ENCODE assay signal across 29 cellular contexts in genomic region chr5:57304931-57305330, GRCh38.
"Had no signal": no experiment of that assay in that cellular context is flagged by ENCODE, and none has a peak within 500 bp of the region (broad histone marks: within the 10 kb centered on the region; RNA-seq: fewer than 3 reads in every experiment).

No MANE protein-coding gene starts in this region.

- DNase-seq: heart right ventricle; hippocampal formation; kidney glomerular epithelial cell; left cardiac atrium; lower lobe of right lung; mammary epithelial cell; mesendoderm; mucosa of descending colon; naive thymus-derived CD4-positive, alpha-beta T cell; nucleus accumbens; pancreas; posterior cingulate gyrus; retina; right cardiac atrium; stimulated activated CD4-positive, alpha-beta T cell treated with anti-CD3 and anti-CD28 coated beads, Interleukin-12 subunit alpha, Interleukin-12 subunit beta, amount 100 ng/mL, for 4 hours; stimulated activated CD4-positive, alpha-beta T cell treated with anti-CD3 and anti-CD28 coated beads, Interleukin-15, amount 100 ng/mL, for 24 hours; stimulated activated CD4-positive, alpha-beta T cell treated with anti-CD3 and anti-CD28 coated beads, Interleukin-2, amount 100 ng/mL, for 24 hours; stimulated activated CD4-positive, alpha-beta T cell treated with anti-CD3 and anti-CD28 coated beads, Interleukin-4, amount 100 ng/mL, for 1 hour; stimulated activated naive B cell treated with anti-CD40 and anti-IgM and Interleukin-4, amounts not matched to agents 10 μg/mL and 1 μg/mL and 100 μg/mL, for 72 hours; stimulated activated naive CD8-positive, alpha-beta T cell treated with anti-CD3 and anti-CD28 coated beads, Interleukin-15, Interleukin-2, amounts not matched to agents 100 U/mL and 50 U/mL, for 24 hours; stomach; testis; thyroid gland; transverse colon; upper lobe of left lung had no signal

- H3K4me1 ChIP-seq: heart right ventricle, lower lobe of right lung, pancreas, prostate gland, stomach, testis, thyroid gland, transverse colon, upper lobe of left lung had no signal

- H3K36me3 ChIP-seq: heart right ventricle, lower lobe of right lung, pancreas, prostate gland, stomach, thyroid gland, transverse colon, upper lobe of left lung had no signal

- H3K9me3 ChIP-seq: lower lobe of right lung, mucosa of descending colon, pancreas, prostate gland, testis, thyroid gland had no signal

- ATAC-seq: heart right ventricle; left cardiac atrium; left lobe of liver; lower lobe of right lung; mucosa of descending colon; naive thymus-derived CD4-positive, alpha-beta T cell; pancreas; right cardiac atrium; sciatic nerve; stimulated activated naive B cell treated with anti-CD40 and anti-IgM and Interleukin-4, amounts not matched to agents 10 μg/mL and 1 μg/mL and 100 μg/mL, for 72 hours; stimulated activated naive CD8-positive, alpha-beta T cell treated with anti-CD3 and anti-CD28 coated beads, Interleukin-15, Interleukin-2, amounts not matched to agents 100 U/mL and 50 U/mL, for 24 hours had no signal

- H3K27me3 ChIP-seq: heart right ventricle, pancreas, stomach, testis, thyroid gland, transverse colon, upper lobe of left lung had no signal

- H3K27ac ChIP-seq: heart right ventricle, lower lobe of right lung, pancreas, prostate gland, skin epidermis, stomach, testis, thyroid gland, transverse colon, upper lobe of left lung had no signal

- H3K4me3 ChIP-seq: heart right ventricle, lower lobe of right lung, mucosa of descending colon, pancreas, prostate gland, skin epidermis, stomach, testis, thyroid gland, transverse colon, upper lobe of left lung had no signal
